ENCODE assay signal across 8 cellular contexts in genomic region chr21:41133896-41134522, GRCh38. TPM values are rescaled to one million over a fixed set of nuclear protein-coding genes. Genes with fewer than 3 reads are reported as not detected.
DNase-seq lines count a peak whose midpoint lies in the region; ATAC-seq and TF ChIP-seq lines count a peak whose summit lies in the region.

No MANE protein-coding gene starts in this region.

- in situ Hi-C loops in GM23248 (cut with MboI), result no loop called here
- in situ Hi-C loops in Panc1 (cut with HindIII; ENCODE audit: low pct_unique_long_range_greater_than_20kb, low sequenced_read_pairs), result no loop called here

- POLR2A ChIA-PET in Panc1 (lab: Charles Lee), result no interaction called here

- H3K79me2 ChIP-seq in GM23248 (ENCODE audit: insufficient read depth) (no peaks in the 10 kb centered on the region), fibroblast of lung (ENCODE audit: control insufficient read depth, insufficient read depth, low read length) (no peaks in the 10 kb centered on the region)

- CTCF ChIA-PET in Panc1 (lab: Charles Lee), result interaction anchor here (0.6 to 1.9 kb wide), 4 partner anchors 9 to 149 kb away, joined by 3 to 4 read pairs (median 4); no protein-coding TSS in a partner anchor

- H4K20me1 ChIP-seq in GM23248 (ENCODE audit: insufficient read depth) (no peaks in the 10 kb centered on the region), fibroblast of lung (ENCODE audit: control insufficient read depth, extremely low read depth, insufficient read depth, low read length) (no peaks in the 10 kb centered on the region)

- H3K9ac ChIP-seq in GM23248, result no peak overlapping the region
- H3K9ac ChIP-seq in fibroblast of lung (ENCODE audit: insufficient read depth, low read length), result no peak overlapping the region

- DNase-seq in AG09319 (ENCODE audit: extremely low read depth, low read depth) (no peak), GM23248 (peak; percentile 72), Panc1 (ENCODE audit: low read depth, low spot score) (peak; percentile 28), fibroblast of lung (ENCODE audit: low read depth in 2 of 2) (peak; percentile 52), retinal pigment epithelial cell (ENCODE audit: low read depth) (no peak)

- 22 to 29% methylated on average over 5 of the region's 5 CpGs for WGBS in GM23248 (ENCODE audit: low coverage in 1 of 2, low lambda C conversion rate in 2 of 2, missing lambda C conversion rate in 2 of 2), 2 experiments

- H3K36me3 ChIP-seq in GM23248 (ENCODE audit: low read depth) (no peaks in the 10 kb centered on the region), Panc1 (ENCODE audit: control insufficient read depth, insufficient read depth, low read length) (no peaks in the 10 kb centered on the region), fibroblast of lung (ENCODE audit: control insufficient read depth, insufficient read depth, low read length) (no peaks in the 10 kb centered on the region)

- H2AFZ ChIP-seq in GM23248, result peak overlapping the region; percentile 53
- no peak overlapping the region for H2AFZ ChIP-seq in fibroblast of lung (ENCODE audit: low read length)

- H3K4me3 ChIP-seq in GM23248 (no peak overlapping the region), Panc1 (ENCODE audit: low read depth in 2 of 2, low read length in 2 of 2) (no peak overlapping the region), fibroblast of lung (replicated peaks in 1 of 4; ENCODE audit: control extremely low read depth in 1 of 4, insufficient read depth in 1 of 4, low read depth in 3 of 4, low read length in 4 of 4) (no peak overlapping the region), retinal pigment epithelial cell (ENCODE audit: low read length) (no peak overlapping the region)

- no peaks in the 10 kb centered on the region for H3K9me2 ChIP-seq in GM23248 (ENCODE audit: insufficient read depth)

- intact Hi-C loops in Panc1 (cut with micrococcal nuclease; ENCODE audit: unreplicated experiment), result no loop called here

- TF ChIP-seq CTCF in AG09319 (IDR thresholded peaks at IDR 0.05; ENCODE audit: low read depth, low read length) (peak; percentile 60), Panc1 (IDR thresholded peaks at IDR 0.05) (peak; percentile 77), fibroblast of lung (conservative IDR thresholded peaks at IDR 0.05 in 1 of 2, IDR thresholded peaks at IDR 0.05 in 1 of 2; ENCODE audit: low read depth in 1 of 2, low read length in 2 of 2) (peak; percentile 43 to 56), retinal pigment epithelial cell (conservative IDR thresholded peaks at IDR 0.05; ENCODE audit: low read depth, low read length) (peak; percentile 55)

- H3K27me3 ChIP-seq in GM23248 (replicated peaks; ENCODE audit: insufficient read depth), result 0 out of 2 replicates have a peak, but pooled peaks cover 15% of the 10 kb centered on the region
- H3K27me3 ChIP-seq in Panc1 (ENCODE audit: control insufficient read depth, insufficient read depth, low read length), result no peaks in the 10 kb centered on the region
- no peaks in the 10 kb centered on the region for H3K27me3 ChIP-seq in fibroblast of lung (ENCODE audit: control insufficient read depth, insufficient read depth, low read length)

- H3F3A ChIP-seq in GM23248 (ENCODE audit: insufficient read depth), result no peaks in the 10 kb centered on the region

- no TSS peak for BruUV-seq in Panc1 (replicated peaks; lab: Mats Ljungman, UMichigan)

- H3K4me2 ChIP-seq in GM23248 (ENCODE audit: unreplicated experiment) (no peak overlapping the region), fibroblast of lung (ENCODE audit: extremely low read depth, insufficient read depth, low read length) (no peak overlapping the region)

- H3K4me1 ChIP-seq in GM23248 (ENCODE audit: insufficient read depth) (0 out of 2 replicates have a peak, but pooled peaks cover 3% of the 10 kb centered on the region), Panc1 (ENCODE audit: control insufficient read depth, insufficient read depth, low read length) (no peaks in the 10 kb centered on the region), fibroblast of lung (ENCODE audit: control insufficient read depth, extremely low read depth, insufficient read depth, low read length) (no peaks in the 10 kb centered on the region)

- H3K27ac ChIP-seq in GM23248 (no peak overlapping the region), Panc1 (ENCODE audit: low read length) (no peak overlapping the region), fibroblast of lung (ENCODE audit: insufficient read depth, low read length) (no peak overlapping the region)

- ATAC-seq in Panc1 (peak; percentile 85), GM21576 (IDR thresholded peaks at IDR 0.05; ENCODE audit: unreplicated experiment) (no peak), HG03108 (IDR thresholded peaks at IDR 0.05; ENCODE audit: unreplicated experiment) (no peak), GM18520 (IDR thresholded peaks at IDR 0.05; ENCODE audit: unreplicated experiment) (no peak)

- H3K9me3 ChIP-seq in GM23248 (ENCODE audit: low read depth), result no peaks in the 10 kb centered on the region
- no peaks in the 10 kb centered on the region for H3K9me3 ChIP-seq in Panc1 (ENCODE audit: control insufficient read depth, insufficient read depth, low read depth, low read length)
- H3K9me3 ChIP-seq in fibroblast of lung (ENCODE audit: control insufficient read depth, insufficient read depth, low read depth, low read length), result no peaks in the 10 kb centered on the region

RNA-seq across cellular contexts. Expression of gene BACE2, which starts 34.0 kb away (rescaled TPM):
- 77.8 and 97.8 TPM in 2 replicates for total RNA-seq in GM23248 (2014; rRNA removed; shearing (Covaris generic))
- 67.0 and 69.5 TPM in 2 replicates for polyA plus RNA-seq in GM23248 (2016; fragmentation: Nextera tagmentation; extraction: Ambion mirVana)
- total RNA-seq in Panc1 (2021; ENCODE audit: unreplicated experiment), result 16.3 TPM
- polyA plus RNA-seq in Panc1 (2012; ENCODE audit: insufficient read length), result 17.8 TPM
- 31.5 and 33.4 TPM in 2 replicates for total RNA-seq in fibroblast of lung
- 19.5 and 85.3 TPM in 2 replicates for polyA plus RNA-seq in fibroblast of lung
- polyA plus RNA-seq in fibroblast of lung (2012), result 14.7 and 53.6 TPM in 2 replicates
- 10.7 and 60.1 TPM in 2 replicates for polyA minus RNA-seq in fibroblast of lung (ENCODE audit: low replicate concordance)

Comparison
In these comparisons a context has a peak if more than half of its experiments do, and no peak if none do; other contexts are left out.
1. DNase-seq: peak in GM23248 (single experiment), Panc1 (single experiment) and fibroblast of lung (2 of 2); none in AG09319 (single experiment) and retinal pigment epithelial cell (single experiment).
2. Peak in every context shown above with its lines, with median percentiles within 50 percentile points of each other: CTCF ChIP-seq.